In genomic region chr3:3707858-3708768, GRCh38 we compare ENCODE assay signal across 26 cellular contexts.
DNase-seq lines count a peak whose midpoint lies in the region; ATAC-seq and TF ChIP-seq lines count a peak whose summit lies in the region.
"Had no signal": no experiment of that assay in that cellular context is flagged by ENCODE, and none has a peak within 500 bp of the region (broad histone marks: within the 10 kb centered on the region; RNA-seq: fewer than 3 reads in every experiment).

No MANE protein-coding gene starts in this region.

- H3K4me2 ChIP-seq in GM23338 = peak overlapping the region; percentile 44
- H3K4me2 ChIP-seq in hepatocyte = peak overlapping the region; percentile 38
- H3K4me2 ChIP-seq in osteoblast (ENCODE audit: insufficient read depth, low read length) = no peak overlapping the region

- H3K4me3 ChIP-seq in GM23338 (peak overlapping the region; percentile 20; the same call in 1 of the 2 replicates), RWPE2 (ENCODE audit: severe bottlenecking) (no peak overlapping the region), hepatocyte (no peak overlapping the region), osteoblast (ENCODE audit: insufficient read depth, low read length) (no peak overlapping the region)
- H3K4me3 ChIP-seq: prostate gland, sigmoid colon had no signal

- TF ChIP-seq CTCF in GM23338 (conservative IDR thresholded peaks at IDR 0.05; ENCODE audit: low read depth in 2 of 2) = no peak
- TF ChIP-seq CTCF in RWPE2 (IDR thresholded peaks at IDR 0.05; ENCODE audit: poor library complexity, severe bottlenecking) = no peak
- no peak for TF ChIP-seq CTCF in hepatocyte (IDR thresholded peaks at IDR 0.05; ENCODE audit: poor library complexity)
- TF ChIP-seq CTCF in osteoblast (IDR thresholded peaks at IDR 0.05; ENCODE audit: extremely low read depth, low read depth, low read length) = no peak

- H3K36me3 Mint-ChIP-seq in GM23338 (ENCODE audit: low read depth) = peaks cover 4% of the 10 kb centered on the region; the same call in 1 of the 3 replicates
- H3K36me3 Mint-ChIP-seq: activated CD8-positive, alpha-beta memory T cell treated with anti-CD3 and anti-CD28 coated beads, Interleukin-2, amount 10 ng/mL, durations not matched to agents 7 days and 5 days; IgD-negative memory B cell had no signal

- no peaks in the 10 kb centered on the region for H3F3A ChIP-seq in GM23338 (replicated peaks; ENCODE audit: low read depth)

- H2AFZ ChIP-seq in GM23338 (peak overlapping the region; percentile 8; the same call in 1 of the 2 replicates), hepatocyte (no peak overlapping the region), osteoblast (ENCODE audit: low read length) (no peak overlapping the region)

- H3K9me3 ChIP-seq in RWPE2 (ENCODE audit: severe bottlenecking) (peaks cover 2% of the 10 kb centered on the region), hepatocyte (ENCODE audit: low read depth) (no peaks in the 10 kb centered on the region), osteoblast (ENCODE audit: low read depth, low read length) (no peaks in the 10 kb centered on the region)
- H3K9me3 ChIP-seq: BE2C, prostate gland, sigmoid colon had no signal

- H3K4me3 Mint-ChIP-seq in GM23338 = peak overlapping the region; percentile 21; the same call in 1 of the 3 replicates
- H3K4me3 Mint-ChIP-seq: activated CD8-positive, alpha-beta memory T cell treated with anti-CD3 and anti-CD28 coated beads, Interleukin-2, amount 10 ng/mL, durations not matched to agents 7 days and 5 days; activated T-cell treated with anti-CD3 and anti-CD28 coated beads, Interleukin-2, amount 50 U/mL, for 72 hours; central memory CD8-positive, alpha-beta T cell; IgD-negative memory B cell had no signal

- no peak overlapping the region for H3K27ac Mint-ChIP-seq in GM23338
- H3K27ac Mint-ChIP-seq: activated CD8-positive, alpha-beta memory T cell treated with anti-CD3 and anti-CD28 coated beads, Interleukin-2, amount 10 ng/mL, durations not matched to agents 7 days and 5 days; activated T-cell treated with anti-CD3 and anti-CD28 coated beads, Interleukin-2, amount 50 U/mL, for 72 hours; IgD-negative memory B cell had no signal

- no peaks in the 10 kb centered on the region for H3K36me3 ChIP-seq in GM23338 (ENCODE audit: insufficient read depth)
- H3K36me3 ChIP-seq in RWPE2 (ENCODE audit: low read depth) = no peaks in the 10 kb centered on the region
- H3K36me3 ChIP-seq in hepatocyte (replicated peaks; ENCODE audit: insufficient read depth, low read depth) = no peaks in the 10 kb centered on the region
- H3K36me3 ChIP-seq in osteoblast (ENCODE audit: insufficient read depth, low read length) = no peaks in the 10 kb centered on the region
- H3K36me3 ChIP-seq: BE2C, prostate gland, sigmoid colon, WERI-Rb-1 had no signal

- ATAC-seq in GM23338 = peak; percentile 76
- ATAC-seq in RWPE2 (ENCODE audit: low read depth) = peak; percentile 83
- ATAC-seq in GM19351 (IDR thresholded peaks at IDR 0.05; ENCODE audit: unreplicated experiment) = no peak
- ATAC-seq: activated CD8-positive, alpha-beta memory T cell treated with anti-CD3 and anti-CD28 coated beads, Interleukin-2, amount 10 ng/mL, durations not matched to agents 7 days and 5 days; activated T-cell treated with anti-CD3 and anti-CD28 coated beads, Interleukin-2, amount 50 U/mL, for 72 hours; HCT116 had no signal

- peaks cover 79% of the 10 kb centered on the region for H3K9me3 Mint-ChIP-seq in GM23338

- H3K79me2 ChIP-seq in GM23338 (replicated peaks; ENCODE audit: insufficient read depth) (no peaks in the 10 kb centered on the region), hepatocyte (no peaks in the 10 kb centered on the region), osteoblast (ENCODE audit: insufficient read depth, low read length) (no peaks in the 10 kb centered on the region)

- H3K9me2 ChIP-seq in GM23338 (ENCODE audit: insufficient read depth) (no peaks in the 10 kb centered on the region), hepatocyte (replicated peaks; ENCODE audit: insufficient read depth) (no peaks in the 10 kb centered on the region)

- DNase-seq in GM23338 (ENCODE audit: low spot score) (peak; percentile 37), RWPE2 (ENCODE audit: low spot score) (no peak), hepatocyte (ENCODE audit: low spot score) (peak; percentile 31), mucosa of gallbladder (ENCODE audit: low spot score) (peak; percentile 64), osteoblast (ENCODE audit: insufficient read length, low spot score, missing footprints) (no peak), NCI-H1092 treated with DMSO at 0.1 percent for 48 hours (lab: John Stamatoyannopoulos, UW) (no peak), epidermal melanocyte (ENCODE audit: insufficient read length, low spot score) (no peak)
- DNase-seq: activated CD4-positive, alpha-beta T cell treated with anti-CD3 and anti-CD28 coated beads, Interleukin-2, amount 50 U/mL, for 1 hour; activated CD8-positive, alpha-beta memory T cell treated with anti-CD3 and anti-CD28 coated beads, Interleukin-2, amount 10 ng/mL, durations not matched to agents 7 days and 5 days; activated naive CD4-positive, alpha-beta T cell treated with anti-CD3 and anti-CD28 coated beads, Interleukin-2, amount 50 U/mL, for 16 hours; activated T-cell treated with anti-CD3 and anti-CD28 coated beads, Interleukin-2, amount 50 U/mL, for 72 hours; anterior cingulate cortex; BE2C; dermis blood vessel endothelial cell; head of caudate nucleus; NCI-H1105; NCI-H1930; Right ventricle myocardium superior; sigmoid colon; WERI-Rb-1 had no signal

- peaks cover 34% of the 10 kb centered on the region for H3K4me1 ChIP-seq in GM23338 (ENCODE audit: insufficient read depth)
- H3K4me1 ChIP-seq in RWPE2 (ENCODE audit: insufficient read depth, poor library complexity, severe bottlenecking) = no peaks in the 10 kb centered on the region
- H3K4me1 ChIP-seq in hepatocyte (ENCODE audit: insufficient read depth) = peaks cover 15% of the 10 kb centered on the region
- no peaks in the 10 kb centered on the region for H3K4me1 ChIP-seq in osteoblast (ENCODE audit: insufficient read depth, low read length)
- H3K4me1 ChIP-seq: BE2C, prostate gland had no signal

- H3K27me3 Mint-ChIP-seq in GM23338 (ENCODE audit: insufficient read depth, low read depth, poor library complexity) = peaks cover 3% of the 10 kb centered on the region
- H3K27me3 Mint-ChIP-seq: activated CD8-positive, alpha-beta memory T cell treated with anti-CD3 and anti-CD28 coated beads, Interleukin-2, amount 10 ng/mL, durations not matched to agents 7 days and 5 days; central memory CD8-positive, alpha-beta T cell; IgD-negative memory B cell had no signal

- H4K20me1 ChIP-seq in GM23338 (replicated peaks; ENCODE audit: insufficient read depth) = no peaks in the 10 kb centered on the region
- H4K20me1 ChIP-seq in hepatocyte (ENCODE audit: insufficient read depth, poor library complexity, severe bottlenecking) = no peaks in the 10 kb centered on the region
- no peaks in the 10 kb centered on the region for H4K20me1 ChIP-seq in osteoblast (ENCODE audit: insufficient read depth, low read length)

- peak overlapping the region; percentile 1; the same call in 1 of the 2 replicates for H3K27ac ChIP-seq in GM23338 (ENCODE audit: low read depth)
- no peak overlapping the region for H3K27ac ChIP-seq in RWPE2 (ENCODE audit: poor library complexity, severe bottlenecking)
- H3K27ac ChIP-seq in hepatocyte = peak overlapping the region; percentile 56
- H3K27ac ChIP-seq in osteoblast (ENCODE audit: low read depth, low read length) = no peak overlapping the region
- H3K27ac ChIP-seq: HL-60, prostate gland, sigmoid colon, WERI-Rb-1 had no signal

- H3K27me3 ChIP-seq in GM23338 (ENCODE audit: insufficient read depth) = no peaks in the 10 kb centered on the region
- no peaks in the 10 kb centered on the region for H3K27me3 ChIP-seq in RWPE2 (ENCODE audit: insufficient read depth, poor library complexity, severe bottlenecking)
- no peaks in the 10 kb centered on the region for H3K27me3 ChIP-seq in hepatocyte
- H3K27me3 ChIP-seq in osteoblast (ENCODE audit: insufficient read depth, low read length) = no peaks in the 10 kb centered on the region
- H3K27me3 ChIP-seq: BE2C, sigmoid colon had no signal

- WGBS in hepatocyte (ENCODE audit: low lambda C conversion rate, missing lambda C conversion rate) = 27% methylated on average over 6 of the region's 6 CpGs

- peaks cover 18% of the 10 kb centered on the region; the same call in 2 of the 3 replicates for H3K4me1 Mint-ChIP-seq in GM23338
- H3K4me1 Mint-ChIP-seq: activated CD8-positive, alpha-beta memory T cell treated with anti-CD3 and anti-CD28 coated beads, Interleukin-2, amount 10 ng/mL, durations not matched to agents 7 days and 5 days; central memory CD8-positive, alpha-beta T cell had no signal

TF ChIP-seq in GM23338, 12 proteins besides CTCF, POLR2A, EP300 and RAD21:
- no peak for TF ChIP-seq POLR2AphosphoS5 (IDR thresholded peaks at IDR 0.05; ENCODE audit: low read depth)
- no peak for TF ChIP-seq CREB1 (CRISPR knock-in tag; IDR thresholded peaks at IDR 0.05; ENCODE audit: low read depth)

Comparison
In these comparisons a context has a peak if more than half of its experiments do, and no peak if none do; other contexts are left out.
1. DNase-seq: peak in GM23338 (single experiment), hepatocyte (single experiment) and mucosa of gallbladder (single experiment); none in RWPE2 (single experiment), osteoblast (single experiment), NCI-H1092 treated with DMSO at 0.1 percent for 48 hours (single experiment) and epidermal melanocyte (single experiment).
2. H3K27ac ChIP-seq: peak in GM23338 (single experiment) and hepatocyte (single experiment); none in RWPE2 (single experiment) and osteoblast (single experiment).